In genomic region chr12:124568431-124569374, GRCh38 we compare ENCODE assay signal across 1 cellular context.
TF ChIP-seq lines count a peak whose summit lies in the region.

No MANE protein-coding gene starts in this region.

TF ChIP-seq in H1, 55 proteins besides CTCF, POLR2A, EP300 and RAD21:
- no peak for TF ChIP-seq MAFK (IDR thresholded peaks at IDR 0.05; ENCODE audit: low read depth, low read length)
- TF ChIP-seq HDAC2 (IDR thresholded peaks at IDR 0.05; ENCODE audit: borderline replicate concordance in 1 of 2, low read depth in 2 of 2, low read length in 2 of 2) = peak in 1 of 2 experiments; percentile 1; a peak in 1 of 4 replicates
- TF ChIP-seq EGR1 (IDR thresholded peaks at IDR 0.05; ENCODE audit: borderline replicate concordance, low read depth, low read length) = peak; percentile 85; the same call in 1 of the 2 replicates
- 0 out of 2 replicates have a peak, but pooled peaks have one; percentile 13 for TF ChIP-seq MAX (IDR thresholded peaks at IDR 0.05)
- TF ChIP-seq ASH2L (IDR thresholded peaks at IDR 0.05; ENCODE audit: low read length) = peak; percentile 57
- TF ChIP-seq YY1 (IDR thresholded peaks at IDR 0.05; ENCODE audit: low read depth, low read length) = peak; percentile 44; the same call in 1 of the 2 replicates
- no peak for TF ChIP-seq CTBP2 (IDR thresholded peaks at IDR 0.05; ENCODE audit: borderline replicate concordance, insufficient read depth, insufficient read length, low read length)
- TF ChIP-seq CREB1 (IDR thresholded peaks at IDR 0.05) = no peak; the same call in 1 of the 2 replicates
- TF ChIP-seq JUND (IDR thresholded peaks at IDR 0.05; ENCODE audit: low read length) = no peak
